Comparison of ENCODE assay signal across 12 cellular contexts in genomic region chr4:120865985-120866384, GRCh38. TPM values are rescaled to one million over a fixed set of nuclear protein-coding genes. Genes with fewer than 3 reads are reported as not detected.
A peak's percentile ranks its signal among the peaks of the same experiment; 100 is the strongest.
DNase-seq lines count a peak whose midpoint lies in the region; ATAC-seq and TF ChIP-seq lines count a peak whose summit lies in the region.
"Had no signal": no experiment of that assay in that cellular context is flagged by ENCODE, and none has a peak within 500 bp of the region (broad histone marks: within the 10 kb centered on the region; RNA-seq: fewer than 3 reads in every experiment).

No MANE protein-coding gene starts in this region.

- H3K4me1 Mint-ChIP-seq in nephron progenitor cell: peaks cover 8% of the 10 kb centered on the region
- no peaks in the 10 kb centered on the region for H3K4me1 Mint-ChIP-seq in activated naive CD4-positive, alpha-beta T cell treated with anti-CD3 and anti-CD28 coated beads, Interleukin-2, amount 10 ng/mL, durations not matched to agents 7 days and 5 days
- no peaks in the 10 kb centered on the region for H3K4me1 Mint-ChIP-seq in activated T-cell treated with anti-CD3 and anti-CD28 coated beads, Interleukin-2, amount 50 U/mL, for 24 hours (ENCODE audit: low read depth)
- H3K4me1 Mint-ChIP-seq: activated T-helper 17 cell treated with anti-CD3 and anti-CD28 coated beads, Interleukin-2, amount 50 U/mL, for 72 hours; natural killer cell had no signal

- H3K27me3 Mint-ChIP-seq in nephron progenitor cell (ENCODE audit: low read depth, poor library complexity): no peaks in the 10 kb centered on the region
- peaks cover 3% of the 10 kb centered on the region for H3K27me3 Mint-ChIP-seq in activated naive CD4-positive, alpha-beta T cell treated with anti-CD3 and anti-CD28 coated beads, Interleukin-2, amount 10 ng/mL, durations not matched to agents 7 days and 5 days
- peaks cover 2% of the 10 kb centered on the region for H3K27me3 Mint-ChIP-seq in activated T-cell treated with anti-CD3 and anti-CD28 coated beads, Interleukin-2, amount 50 U/mL, for 24 hours

- no peak for TF ChIP-seq CTCF in nephron progenitor cell (IDR thresholded peaks at IDR 0.05)

- H3K9me3 Mint-ChIP-seq in nephron progenitor cell: no peaks in the 10 kb centered on the region
- H3K9me3 Mint-ChIP-seq in activated naive CD4-positive, alpha-beta T cell treated with anti-CD3 and anti-CD28 coated beads, Interleukin-2, amount 10 ng/mL, durations not matched to agents 7 days and 5 days: no peaks in the 10 kb centered on the region
- no peaks in the 10 kb centered on the region for H3K9me3 Mint-ChIP-seq in activated T-cell treated with anti-CD3 and anti-CD28 coated beads, Interleukin-2, amount 50 U/mL, for 24 hours
- H3K9me3 Mint-ChIP-seq: activated T-helper 17 cell treated with anti-CD3 and anti-CD28 coated beads, Interleukin-2, amount 50 U/mL, for 72 hours; natural killer cell had no signal

- no peak overlapping the region for H3K27ac Mint-ChIP-seq in nephron progenitor cell
- no peak overlapping the region for H3K27ac Mint-ChIP-seq in activated naive CD4-positive, alpha-beta T cell treated with anti-CD3 and anti-CD28 coated beads, Interleukin-2, amount 10 ng/mL, durations not matched to agents 7 days and 5 days
- H3K27ac Mint-ChIP-seq in activated T-cell treated with anti-CD3 and anti-CD28 coated beads, Interleukin-2, amount 50 U/mL, for 24 hours: no peak overlapping the region
- H3K27ac Mint-ChIP-seq: activated T-helper 17 cell treated with anti-CD3 and anti-CD28 coated beads, Interleukin-2, amount 50 U/mL, for 72 hours; natural killer cell had no signal

- CTCF ChIA-PET in activated naive CD4-positive, alpha-beta T cell treated with anti-CD3 and anti-CD28 coated beads, Interleukin-2, amount 10 ng/mL, durations not matched to agents 7 days and 5 days (lab: Charles Lee): no interaction called here

- peaks cover 4% of the 10 kb centered on the region for H3K36me3 Mint-ChIP-seq in nephron progenitor cell (ENCODE audit: low read depth)
- no peaks in the 10 kb centered on the region for H3K36me3 Mint-ChIP-seq in activated naive CD4-positive, alpha-beta T cell treated with anti-CD3 and anti-CD28 coated beads, Interleukin-2, amount 10 ng/mL, durations not matched to agents 7 days and 5 days
- no peaks in the 10 kb centered on the region for H3K36me3 Mint-ChIP-seq in activated T-cell treated with anti-CD3 and anti-CD28 coated beads, Interleukin-2, amount 50 U/mL, for 24 hours (ENCODE audit: low read depth)
- H3K36me3 Mint-ChIP-seq: natural killer cell had no signal

- ATAC-seq in GM19351 (IDR thresholded peaks at IDR 0.05; ENCODE audit: unreplicated experiment) (peak; percentile 67), HG03025 (IDR thresholded peaks at IDR 0.05; ENCODE audit: low FRiP score, unreplicated experiment) (peak; percentile 72)
- ATAC-seq: activated T-helper 17 cell treated with anti-CD3 and anti-CD28 coated beads, Interleukin-2, amount 50 U/mL, for 72 hours; natural killer cell had no signal

- DNase-seq in NCI-H524 (lab: John Stamatoyannopoulos, UW) (peak; percentile 3 to 61), nephron progenitor cell (peak; percentile 20), ureter (ENCODE audit: low spot score) (no peak)
- DNase-seq in activated naive CD4-positive, alpha-beta T cell treated with anti-CD3 and anti-CD28 coated beads, Interleukin-2, amount 10 ng/mL, durations not matched to agents 7 days and 5 days: no peak
- DNase-seq in stimulated activated naive CD4-positive, alpha-beta T cell (lab: John Stamatoyannopoulos, UW): no peak
- DNase-seq in activated T-cell treated with anti-CD3 and anti-CD28 coated beads, Interleukin-2, amount 50 U/mL, for 24 hours: no peak
- DNase-seq: EL, natural killer cell, NCI-H774 had no signal

- no peak overlapping the region for H3K4me3 Mint-ChIP-seq in nephron progenitor cell
- no peak overlapping the region for H3K4me3 Mint-ChIP-seq in activated naive CD4-positive, alpha-beta T cell treated with anti-CD3 and anti-CD28 coated beads, Interleukin-2, amount 10 ng/mL, durations not matched to agents 7 days and 5 days
- no peak overlapping the region for H3K4me3 Mint-ChIP-seq in activated T-cell treated with anti-CD3 and anti-CD28 coated beads, Interleukin-2, amount 50 U/mL, for 24 hours
- H3K4me3 Mint-ChIP-seq: activated T-helper 17 cell treated with anti-CD3 and anti-CD28 coated beads, Interleukin-2, amount 50 U/mL, for 72 hours; natural killer cell had no signal

RNA-seq across cellular contexts. Expression of gene PRDM5, which starts 56.5 kb away (rescaled TPM):
- total RNA-seq in ureter: 26.3 TPM
- total RNA-seq: natural killer cell had no signal

Comparison
In these comparisons a context has a peak if more than half of its experiments do, and no peak if none do; other contexts are left out.
1. DNase-seq: peak in NCI-H524 (2 of 2) and nephron progenitor cell (single experiment); none in activated naive CD4-positive, alpha-beta T cell treated with anti-CD3 and anti-CD28 coated beads, Interleukin-2, amount 10 ng/mL, durations not matched to agents 7 days and 5 days (single experiment), ureter (single experiment), stimulated activated naive CD4-positive, alpha-beta T cell (0 of 6) and activated T-cell treated with anti-CD3 and anti-CD28 coated beads, Interleukin-2, amount 50 U/mL, for 24 hours (single experiment).